28 cellular contexts compared by ENCODE assay signal in the genomic region with DNA sequence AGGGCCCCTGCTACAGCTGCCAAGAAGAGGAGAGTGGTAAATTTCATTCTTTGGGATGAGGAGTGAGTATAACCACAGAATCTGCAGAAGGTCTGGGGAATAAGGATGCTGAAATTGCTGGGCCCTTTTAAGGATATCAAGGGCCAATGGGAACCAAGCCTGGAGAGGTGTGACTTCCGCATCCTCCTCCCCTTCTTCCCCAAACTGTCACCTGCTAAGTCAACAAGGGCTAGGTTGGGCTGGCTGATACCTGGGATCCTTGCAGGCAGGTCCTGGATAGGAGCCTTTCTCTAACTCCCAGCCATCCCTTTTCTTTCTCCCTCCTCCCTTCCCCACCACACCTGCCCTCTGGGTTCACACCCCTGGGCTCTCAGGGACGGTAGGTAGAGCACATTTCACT. TPM values are rescaled to one million over a fixed set of nuclear protein-coding genes. Genes with fewer than 3 reads are reported as not detected.
DNase-seq lines count a peak whose midpoint lies in the region; ATAC-seq, FAIRE-seq and TF ChIP-seq lines count a peak whose summit lies in the region.
"Had no signal": no experiment of that assay in that cellular context is flagged by ENCODE, and none has a peak within 500 bp of the region (broad histone marks: within the 10 kb centered on the region; RNA-seq: fewer than 3 reads in every experiment).

A gene with protein sequence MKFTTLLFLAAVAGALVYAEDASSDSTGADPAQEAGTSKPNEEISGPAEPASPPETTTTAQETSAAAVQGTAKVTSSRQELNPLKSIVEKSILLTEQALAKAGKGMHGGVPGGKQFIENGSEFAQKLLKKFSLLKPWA (minus strand): TSS at position 101 of the 400 bp plus-strand sequence. CDS start 54 bp downstream, at position 47.

- FAIRE-seq in kidney (lab: Jason Lieb, UNC) = no peak
- FAIRE-seq: A549, GM12891, GM18507 had no signal

- H3K4me1 Mint-ChIP-seq in H9 = peaks cover 2 to 3% of the 10 kb centered on the region in 2 experiments; a peak in 2 of 4 replicates
- H3K4me1 Mint-ChIP-seq in neural crest cell = no peaks in the 10 kb centered on the region
- H3K4me1 Mint-ChIP-seq in stimulated activated effector memory CD8-positive, alpha-beta T cell treated with anti-CD3 and anti-CD28 coated beads, Interleukin-12 subunit alpha, Interleukin-12 subunit beta, amount 100 ng/mL, for 72 hours = peaks cover 6% of the 10 kb centered on the region

- no peak within 1 kb of the TSS for H4K8ac ChIP-seq in H9 (replicated peaks; ENCODE audit: insufficient read length, low read depth, low read length)

- H2BK15ac ChIP-seq in H9 (ENCODE audit: low read depth, low read length) = no peak within 1 kb of the TSS

- H3K4me3 ChIP-seq in kidney (ENCODE audit: low read length in 2 of 2) = no peak within 1 kb of the TSS
- H3K4me3 ChIP-seq: A549, GM23248, HAP-1 had no signal

- no peak within 1 kb of the TSS for H4K91ac ChIP-seq in H9 (ENCODE audit: insufficient read length, low read depth, low read length)

- no peak within 1 kb of the TSS for H3K56ac ChIP-seq in H9 (ENCODE audit: insufficient read length, low read depth, low read length)

- H2BK120ac ChIP-seq in H9 (ENCODE audit: low read depth, low read length, poor library complexity, severe bottlenecking) = no peak within 1 kb of the TSS

- H4K5ac ChIP-seq in H9 (ENCODE audit: insufficient read length, low read depth, low read length) = no peak within 1 kb of the TSS

- H3K4ac ChIP-seq in H9 (ENCODE audit: low read depth, low read length) = no peak within 1 kb of the TSS

- no peak for ATAC-seq in stimulated activated effector memory CD8-positive, alpha-beta T cell treated with anti-CD3 and anti-CD28 coated beads, Interleukin-12 subunit alpha, Interleukin-12 subunit beta, amount 100 ng/mL, for 72 hours
- ATAC-seq in GM21390 (IDR thresholded peaks at IDR 0.05; ENCODE audit: unreplicated experiment) = no peak
- ATAC-seq: A549 had no signal

- no peak within 1 kb of the TSS for H3K4me2 ChIP-seq in H9 (ENCODE audit: insufficient read depth, insufficient read length, low read length)
- H3K4me2 ChIP-seq: A549 had no signal

- H2BK5ac ChIP-seq in H9 (ENCODE audit: insufficient read length, low read length) = no peak within 1 kb of the TSS

- H3K9me3 ChIP-seq in H9 (ENCODE audit: control insufficient read depth, low read depth, low read length) = no peaks in the 10 kb centered on the region
- H3K9me3 ChIP-seq in kidney (ENCODE audit: control insufficient read depth in 1 of 2, low read length in 2 of 2) = no peaks in the 10 kb centered on the region
- H3K9me3 ChIP-seq: A549, HAP-1 had no signal

- no peaks in the 10 kb centered on the region for H3K36me3 ChIP-seq in kidney (ENCODE audit: control insufficient read depth in 1 of 2, insufficient read depth in 2 of 2, low read length in 2 of 2)
- H3K36me3 ChIP-seq: HAP-1 had no signal

- no peaks in the 10 kb centered on the region for H3K36me3 Mint-ChIP-seq in H9 (ENCODE audit: insufficient read depth in 1 of 3, low read depth in 3 of 3)
- no peaks in the 10 kb centered on the region for H3K36me3 Mint-ChIP-seq in neural crest cell (ENCODE audit: low read depth)
- no peaks in the 10 kb centered on the region for H3K36me3 Mint-ChIP-seq in stimulated activated effector memory CD8-positive, alpha-beta T cell treated with anti-CD3 and anti-CD28 coated beads, Interleukin-12 subunit alpha, Interleukin-12 subunit beta, amount 100 ng/mL, for 72 hours
- H3K36me3 Mint-ChIP-seq: CD4-positive, alpha-beta memory T cell had no signal

- no peak within 1 kb of the TSS for H3K14ac ChIP-seq in H9 (ENCODE audit: insufficient read depth, low read length)

- DNase-seq in activated CD8-positive, alpha-beta memory T cell treated with anti-CD3 and anti-CD28 coated beads, Interleukin-2, amount 50 U/mL, for 48 hours = peak; percentile 12
- DNase-seq in activated CD8-positive, alpha-beta memory T cell treated with anti-CD3 and anti-CD28 coated beads, Interleukin-2, amount 50 U/mL, for 4 hours = no peak
- DNase-seq in H9 (peak; percentile 16), neural crest cell (ENCODE audit: low read depth, low spot score) (no peak), kidney (no peak), NCI-H774 (lab: John Stamatoyannopoulos, UW) (no peak)
- no peak for DNase-seq in stimulated activated effector memory CD8-positive, alpha-beta T cell treated with anti-CD3 and anti-CD28 coated beads, Interleukin-12 subunit alpha, Interleukin-12 subunit beta, amount 100 ng/mL, for 72 hours (ENCODE audit: low spot score in 2 of 2)
- DNase-seq: 8988T; ACHN; AML-193; C1 segment of cervical spinal cord; Calu3; CD4-positive, alpha-beta memory T cell; COR-L47; DMS53; DMS79 treated with DMSO at 0.1 percent for 48 hours; GF-D8; GM23248; HFFc6 had no signal

- no peaks in the 10 kb centered on the region for H3K4me1 ChIP-seq in H9 (ENCODE audit: insufficient read depth, low read length)
- no peaks in the 10 kb centered on the region for H3K4me1 ChIP-seq in kidney (ENCODE audit: control insufficient read depth in 1 of 2, insufficient read depth in 1 of 2, low read depth in 1 of 2, low read length in 2 of 2)
- H3K4me1 ChIP-seq: A549, HAP-1 had no signal

- H4K20me1 ChIP-seq in H9 (ENCODE audit: control insufficient read depth, insufficient read depth, insufficient read length) = no peaks in the 10 kb centered on the region

- no peak within 1 kb of the TSS for H2AFZ ChIP-seq in H9 (ENCODE audit: low read length)
- H2AFZ ChIP-seq: GM23248 had no signal

- H3K79me2 ChIP-seq in H9 (ENCODE audit: insufficient read depth, low read length) = no peaks in the 10 kb centered on the region

- no peak within 1 kb of the TSS for H3K9ac ChIP-seq in H9 (ENCODE audit: extremely low read depth, insufficient read length, low read length)
- H3K9ac ChIP-seq in kidney (ENCODE audit: low read length in 2 of 2) = no peak within 1 kb of the TSS
- H3K9ac ChIP-seq: GM23248 had no signal

- H3K9me3 Mint-ChIP-seq in H9 = peaks cover 0 to 2% of the 10 kb centered on the region in 2 experiments; a peak in 1 of 5 replicates
- H3K9me3 Mint-ChIP-seq in neural crest cell = peaks cover 3% of the 10 kb centered on the region
- H3K9me3 Mint-ChIP-seq in stimulated activated effector memory CD8-positive, alpha-beta T cell treated with anti-CD3 and anti-CD28 coated beads, Interleukin-12 subunit alpha, Interleukin-12 subunit beta, amount 100 ng/mL, for 72 hours = no peaks in the 10 kb centered on the region
- H3K9me3 Mint-ChIP-seq: HFFc6 had no signal

- no peak within 1 kb of the TSS for H3K27ac ChIP-seq in H9 (ENCODE audit: insufficient read length, low read depth, low read length)
- no peak within 1 kb of the TSS for H3K27ac ChIP-seq in kidney (ENCODE audit: low read depth in 2 of 2, low read length in 2 of 2)
- H3K27ac ChIP-seq: A549, GM23248 had no signal

- no peak within 1 kb of the TSS for H2BK12ac ChIP-seq in H9 (ENCODE audit: insufficient read length, low read depth, low read length)

- H3K27me3 ChIP-seq in H9 (ENCODE audit: insufficient read depth, low read length) = no peaks in the 10 kb centered on the region

- no CpG with 5 or more reads among the region's 2 CpGs for WGBS in H9 (ENCODE audit: extremely low coverage, insufficient read length, low lambda C conversion rate)

- H3K4me3 Mint-ChIP-seq in H9 = no peak within 1 kb of the TSS; a peak in 2 of 5 replicates
- no peak within 1 kb of the TSS for H3K4me3 Mint-ChIP-seq in neural crest cell
- no peak within 1 kb of the TSS for H3K4me3 Mint-ChIP-seq in stimulated activated effector memory CD8-positive, alpha-beta T cell treated with anti-CD3 and anti-CD28 coated beads, Interleukin-12 subunit alpha, Interleukin-12 subunit beta, amount 100 ng/mL, for 72 hours
- H3K4me3 Mint-ChIP-seq: HFFc6 had no signal

- H2AK5ac ChIP-seq in H9 (ENCODE audit: insufficient read length, low read length) = no peak within 1 kb of the TSS

- no peaks in the 10 kb centered on the region for H3K79me1 ChIP-seq in H9 (ENCODE audit: insufficient read depth, low read depth, low read length, poor library complexity, severe bottlenecking)

- intact Hi-C loops in kidney (cut with DNase I) = no loop called here

- H3K27me3 Mint-ChIP-seq in H9 (ENCODE audit: low read depth) (peaks cover 43% of the 10 kb centered on the region), neural crest cell (ENCODE audit: low read depth) (peaks cover 22% of the 10 kb centered on the region)

- H3K27ac Mint-ChIP-seq in H9 = no peak within 1 kb of the TSS; a peak in 1 of 7 replicates
- peak within 1 kb of the TSS; percentile 54 for H3K27ac Mint-ChIP-seq in neural crest cell (ENCODE audit: unreplicated experiment)
- peak within 1 kb of the TSS; percentile 77 for H3K27ac Mint-ChIP-seq in stimulated activated effector memory CD8-positive, alpha-beta T cell treated with anti-CD3 and anti-CD28 coated beads, Interleukin-12 subunit alpha, Interleukin-12 subunit beta, amount 100 ng/mL, for 72 hours
- H3K27ac Mint-ChIP-seq: CD4-positive, alpha-beta memory T cell; HFFc6 had no signal

- no peak for TF ChIP-seq CTCF in H9 (conservative IDR thresholded peaks at IDR 0.05)
- TF ChIP-seq CTCF in neural crest cell (conservative IDR thresholded peaks at IDR 0.05) = no peak
- no peak for TF ChIP-seq CTCF in kidney (IDR thresholded peaks at IDR 0.05; ENCODE audit: borderline replicate concordance, extremely low read depth, insufficient read depth)

- no peak within 1 kb of the TSS for H3T11ph ChIP-seq in H9 (ENCODE audit: low read length)

- no peak within 1 kb of the TSS for H3K18ac ChIP-seq in H9 (ENCODE audit: insufficient read length, low read depth, low read length)

- H3K23me2 ChIP-seq in H9 (ENCODE audit: insufficient read length, low read depth, low read length, poor library complexity, severe bottlenecking) = no peaks in the 10 kb centered on the region

- no peak within 1 kb of the TSS for H2BK20ac ChIP-seq in H9 (ENCODE audit: low read depth, low read length, poor library complexity, severe bottlenecking)

- H3K23ac ChIP-seq in H9 (ENCODE audit: insufficient read length, low read depth, low read length) = no peak within 1 kb of the TSS

RNA-seq across cellular contexts. Expression of the gene that starts here (rescaled TPM):
- total RNA-seq in H9 (2021) (not detected in 2 replicates), neural crest cell (not detected in 2 replicates), kidney (not detected)
- polyA plus RNA-seq in kidney (ENCODE audit: insufficient read depth, low read depth, low replicate concordance) = not detected
- total RNA-seq: Calu3; CD4-positive, alpha-beta memory T cell; Daoy; G401; GM23248; H4; HFFc6 had no signal
- polyA plus RNA-seq: A549; BJ; CD4-positive, alpha-beta memory T cell; GM23248 had no signal

Comparison
In these comparisons a context has a peak if more than half of its experiments do, and no peak if none do; other contexts are left out.
1. Peak in DNase-seq in H9; RNA of the gene not detected or under 1 TPM.
2. H3K27ac Mint-ChIP-seq: peak in neural crest cell (single experiment) and stimulated activated effector memory CD8-positive, alpha-beta T cell treated with anti-CD3 and anti-CD28 coated beads, Interleukin-12 subunit alpha, Interleukin-12 subunit beta, amount 100 ng/mL, for 72 hours (single experiment); none in H9 (0 of 3).